In the genomic region with DNA sequence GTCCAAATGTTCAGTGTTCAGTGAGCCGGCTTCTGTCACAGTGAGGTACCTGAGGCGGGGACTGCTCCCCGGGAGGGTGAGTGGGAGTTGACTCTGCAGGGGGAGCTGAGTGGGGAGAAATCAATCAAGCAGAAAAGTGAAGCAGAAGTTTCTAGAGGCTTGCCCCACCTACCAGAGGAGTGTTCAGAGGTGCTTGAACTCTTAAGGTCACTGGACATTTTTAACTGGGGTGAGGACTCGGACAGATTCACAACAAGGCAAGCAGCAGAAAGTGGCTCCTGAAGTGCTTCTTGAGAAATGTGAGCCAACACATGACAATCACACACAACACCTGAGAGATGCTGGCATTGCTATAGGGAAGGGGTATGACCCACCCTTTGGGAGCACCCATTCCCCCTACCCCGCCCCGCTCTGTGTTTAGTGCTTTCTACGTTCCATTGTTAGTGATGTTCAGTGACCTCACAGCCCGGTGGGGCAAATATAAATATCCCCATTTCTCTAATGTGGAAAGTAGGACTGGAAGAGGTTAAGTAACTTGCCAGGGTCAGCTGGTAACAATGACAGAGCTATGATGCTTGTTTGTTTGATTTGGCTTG, we compare ENCODE assay signal across 8 cellular contexts. TPM values are rescaled to one million over a fixed set of nuclear protein-coding genes. Genes with fewer than 3 reads are reported as not detected.
A peak's percentile ranks its signal among the peaks of the same experiment; 100 is the strongest.
DNase-seq lines count a peak whose midpoint lies in the region; ATAC-seq and TF ChIP-seq lines count a peak whose summit lies in the region.

No MANE protein-coding gene starts in this region.

- H3K4me3 Mint-ChIP-seq in CD4-positive, alpha-beta T cell = peak overlapping the region; percentile 5
- H3K4me3 Mint-ChIP-seq in natural killer cell treated with Interleukin-12 subunit alpha and Interleukin-12 subunit beta and Interleukin-15 and Interleukin-18, amount 100 ng/mL, for 72 hours = peak overlapping the region; percentile 91

- POLR2A ChIA-PET in CD4-positive, alpha-beta T cell (lab: Charles Lee) = interaction anchor here (1.1 to 4.6 kb wide), 8 partner anchors 13 to 253 kb away, joined by 4 to 70 read pairs (median 6); a partner anchor contains a TSS

- BruUV-seq in mammary epithelial cell (replicated peaks; lab: Mats Ljungman, UMichigan) = no TSS peak

- intact Hi-C loops in CD4-positive, alpha-beta T cell (cut with DNase I, micrococcal nuclease) = loop anchor here (2.0 to 10.0 kb wide), 5 partner anchors 45 to 336 kb away; a partner anchor contains a TSS
- intact Hi-C loops in mammary epithelial cell (cut with micrococcal nuclease) = loop anchor here (1.0 kb wide), 5 partner anchors 35 to 174 kb away; no protein-coding TSS in a partner anchor

- peak overlapping the region; percentile 85 for H3K27ac Mint-ChIP-seq in CD4-positive, alpha-beta T cell
- H3K27ac Mint-ChIP-seq in natural killer cell treated with Interleukin-12 subunit alpha and Interleukin-12 subunit beta and Interleukin-15 and Interleukin-18, amount 100 ng/mL, for 72 hours = peak overlapping the region; percentile 83 to 90

- 100% methylated on average over 6 of the region's 8 CpGs for WGBS in mammary epithelial cell (ENCODE audit: low coverage, missing lambda C conversion rate)

- CTCF ChIA-PET in CD4-positive, alpha-beta T cell (lab: Charles Lee) = interaction anchor here (0.6 to 3.1 kb wide), 13 partner anchors 14 to 173 kb away, joined by 3 to 29 read pairs (median 4); a partner anchor contains a TSS
- CTCF ChIA-PET in mammary epithelial cell (lab: Charles Lee; ENCODE audit: low non-redundant PET) = interaction anchor here (0.5 to 1.9 kb wide), 3 partner anchors 43 to 82 kb away, joined by 5 to 35 read pairs (median 5); no protein-coding TSS in a partner anchor

- H4K20me1 ChIP-seq in mammary epithelial cell (ENCODE audit: insufficient read depth, low read length) = no peaks in the 10 kb centered on the region

- no peaks in the 10 kb centered on the region for H3K36me3 Mint-ChIP-seq in CD4-positive, alpha-beta T cell (ENCODE audit: low read depth)
- no peaks in the 10 kb centered on the region for H3K36me3 Mint-ChIP-seq in natural killer cell treated with Interleukin-12 subunit alpha and Interleukin-12 subunit beta and Interleukin-15 and Interleukin-18, amount 100 ng/mL, for 72 hours

- no peak for DNase-seq in CD4-positive, alpha-beta T cell
- no peak for DNase-seq in mammary epithelial cell
- no peak for DNase-seq in natural killer cell treated with Interleukin-12 subunit alpha and Interleukin-12 subunit beta and Interleukin-15 and Interleukin-18, amount 100 ng/mL, for 72 hours (ENCODE audit: low spot score)
- no peak for DNase-seq in omental fat pad (ENCODE audit: low spot score)
- DNase-seq in NCI-H446 (lab: John Stamatoyannopoulos, UW) = no peak
- DNase-seq in T-helper 9 cell = no peak

- ATAC-seq in CD4-positive, alpha-beta T cell (ENCODE audit: poor library complexity) = no peak
- ATAC-seq in HG02870 (IDR thresholded peaks at IDR 0.05; ENCODE audit: unreplicated experiment) (peak; percentile 2), omental fat pad (ENCODE audit: low FRiP score) (no peak), HG03571 (IDR thresholded peaks at IDR 0.05; ENCODE audit: unreplicated experiment) (no peak)
- ATAC-seq in natural killer cell treated with Interleukin-12 subunit alpha and Interleukin-12 subunit beta and Interleukin-15 and Interleukin-18, amount 100 ng/mL, for 72 hours = no peak

- no peaks in the 10 kb centered on the region for H3K9me3 Mint-ChIP-seq in CD4-positive, alpha-beta T cell
- no peaks in the 10 kb centered on the region for H3K9me3 Mint-ChIP-seq in natural killer cell treated with Interleukin-12 subunit alpha and Interleukin-12 subunit beta and Interleukin-15 and Interleukin-18, amount 100 ng/mL, for 72 hours

- peak overlapping the region; percentile 60 for H3K27ac ChIP-seq in CD4-positive, alpha-beta T cell (ENCODE audit: low read depth, low read length)
- H3K27ac ChIP-seq in mammary epithelial cell (ENCODE audit: insufficient read depth, low read depth, low read length) = peak overlapping the region; percentile 61

- no peaks in the 10 kb centered on the region for H3K36me3 ChIP-seq in mammary epithelial cell (ENCODE audit: insufficient read depth, low read length)

- dilution Hi-C loops in mammary epithelial cell (cut with HindIII; ENCODE audit: low sequenced_read_pairs) = no loop called here

- TF ChIP-seq CTCF in CD4-positive, alpha-beta T cell (IDR thresholded peaks at IDR 0.05) = no peak
- TF ChIP-seq CTCF in mammary epithelial cell (conservative IDR thresholded peaks at IDR 0.05 in 1 of 2, IDR thresholded peaks at IDR 0.05 in 1 of 2; ENCODE audit: extremely low read depth in 1 of 2, insufficient read depth in 1 of 2, low read depth in 1 of 2, low read length in 2 of 2) = no peak
- TF ChIP-seq CTCF in omental fat pad (IDR thresholded peaks at IDR 0.05) = no peak

- H3K9ac ChIP-seq in mammary epithelial cell (ENCODE audit: insufficient read depth, low read length) = peak overlapping the region; percentile 30

- H3K4me2 ChIP-seq in mammary epithelial cell (ENCODE audit: insufficient read depth, low read depth, low read length) = peak overlapping the region; percentile 9

- peak overlapping the region; percentile 87 for H2AFZ ChIP-seq in mammary epithelial cell (ENCODE audit: low read depth, low read length)

- H3K27me3 ChIP-seq in CD4-positive, alpha-beta T cell (ENCODE audit: control insufficient read depth, insufficient read depth, low read length) = no peaks in the 10 kb centered on the region
- no peaks in the 10 kb centered on the region for H3K27me3 ChIP-seq in mammary epithelial cell (ENCODE audit: insufficient read depth, low read length)

- H3K27me3 Mint-ChIP-seq in CD4-positive, alpha-beta T cell = no peaks in the 10 kb centered on the region
- H3K27me3 Mint-ChIP-seq in natural killer cell treated with Interleukin-12 subunit alpha and Interleukin-12 subunit beta and Interleukin-15 and Interleukin-18, amount 100 ng/mL, for 72 hours = no peaks in the 10 kb centered on the region

- peaks cover 51% of the 10 kb centered on the region for H3K4me1 Mint-ChIP-seq in CD4-positive, alpha-beta T cell (ENCODE audit: low read depth)
- peaks cover 21 to 38% of the 10 kb centered on the region in 2 donors for H3K4me1 Mint-ChIP-seq in natural killer cell treated with Interleukin-12 subunit alpha and Interleukin-12 subunit beta and Interleukin-15 and Interleukin-18, amount 100 ng/mL, for 72 hours (ENCODE audit: low read depth in 2 of 2)

- H3K9me3 ChIP-seq in CD4-positive, alpha-beta T cell (ENCODE audit: control insufficient read depth, low read length) = no peaks in the 10 kb centered on the region
- no peaks in the 10 kb centered on the region for H3K9me3 ChIP-seq in mammary epithelial cell (replicated peaks; ENCODE audit: insufficient read depth, low read length)

- in situ Hi-C loops in mammary epithelial cell (cut with MboI; ENCODE audit: low sequenced_read_pairs in 2 of 2) = loop anchor here (5.0 to 10.0 kb wide), 3 partner anchors 81 to 153 kb away; no protein-coding TSS in a partner anchor

- H3K4me1 ChIP-seq in mammary epithelial cell (ENCODE audit: insufficient read depth, low read length) = peaks cover 21% of the 10 kb centered on the region

- H3K79me2 ChIP-seq in mammary epithelial cell (ENCODE audit: insufficient read depth, low read length) = no peaks in the 10 kb centered on the region

- H3K4me3 ChIP-seq in mammary epithelial cell (replicated peaks in 1 of 3; ENCODE audit: insufficient read depth in 1 of 3, low read depth in 2 of 3, low read length in 3 of 3) = no peak overlapping the region

RNA-seq across cellular contexts. Expression of a gene that starts 48.6 kb away (rescaled TPM):
- 100 to 1,000 TPM; 282 to 304 TPM for total RNA-seq in CD4-positive, alpha-beta T cell
- total RNA-seq in mammary epithelial cell = 10 to 100 TPM; 58.2 to 71.4 TPM
- 8.8 TPM for polyA plus RNA-seq in mammary epithelial cell
- polyA minus RNA-seq in mammary epithelial cell = 88.3 TPM
- 100 to 1,000 TPM; 142 to 176 TPM for total RNA-seq in natural killer cell treated with Interleukin-12 subunit alpha and Interleukin-12 subunit beta and Interleukin-15 and Interleukin-18, amount 100 ng/mL, for 72 hours
- total RNA-seq in omental fat pad = 100 to 1,000 TPM; 162 to 301 (median 216) TPM
